26 cellular contexts compared by ENCODE assay signal in genomic region chr2:71597749-71598148, GRCh38.
"Had no signal": no experiment of that assay in that cellular context is flagged by ENCODE, and none has a peak within 500 bp of the region (broad histone marks: within the 10 kb centered on the region; RNA-seq: fewer than 3 reads in every experiment).

No MANE protein-coding gene starts in this region.

- H3K9me3 ChIP-seq: esophagus muscularis mucosa, left ventricle myocardium inferior, thyroid gland, upper lobe of left lung, vagina had no signal

- H3K27me3 ChIP-seq: brain microvascular endothelial cell, esophagus muscularis mucosa, hepatocyte, thyroid gland, upper lobe of left lung, vagina had no signal

- DNase-seq: activated CD4-positive, alpha-beta T cell treated with anti-CD3 and anti-CD28 coated beads for 36 hours; activated CD4-positive, alpha-beta T cell treated with anti-CD3 and anti-CD28 coated beads, Interleukin-2, amount 50 U/mL, for 48 hours; activated CD4-positive, CD25-positive, alpha-beta regulatory T cell; activated CD8-positive, alpha-beta memory T cell treated with anti-CD3 and anti-CD28 coated beads for 24 hours; activated gamma-delta T cell treated with Interleukin-2 at 50 U/mL for 16 hours; activated naive CD4-positive, alpha-beta T cell treated with anti-CD3 and anti-CD28 coated beads, Interleukin-2, amount 50 U/mL, for 16 hours; activated T-cell treated with anti-CD3 and anti-CD28 coated beads, Interleukin-2, amount 50 U/mL, for 1 hour; amniotic stem cell; brain microvascular endothelial cell; cortex of kidney; glutamatergic neuron; islet precursor cell; left ventricle myocardium inferior; mesendoderm; natural killer cell; stimulated activated CD4-positive, alpha-beta T cell treated with anti-CD3 and anti-CD28 coated beads, Interleukin-12 subunit alpha, Interleukin-12 subunit beta, amount 100 ng/mL, for 4 hours; stimulated activated CD4-positive, alpha-beta T cell treated with anti-CD3 and anti-CD28 coated beads, Interleukin-4, amount 100 ng/mL, for 1 hour; stimulated activated naive CD8-positive, alpha-beta T cell treated with anti-CD3 and anti-CD28 coated beads, Interleukin-15, Interleukin-2, amounts not matched to agents 100 U/mL and 50 U/mL, for 24 hours; thyroid gland; upper lobe of left lung had no signal

- H3K27ac ChIP-seq: brain microvascular endothelial cell, esophagus muscularis mucosa, hepatocyte, left ventricle myocardium inferior, skin epidermis, thyroid gland, vagina had no signal

- ATAC-seq: activated CD4-positive, alpha-beta T cell treated with anti-CD3 and anti-CD28 coated beads for 36 hours; natural killer cell; sciatic nerve; stimulated activated naive CD8-positive, alpha-beta T cell treated with anti-CD3 and anti-CD28 coated beads, Interleukin-15, Interleukin-2, amounts not matched to agents 100 U/mL and 50 U/mL, for 24 hours had no signal

- H3K4me3 ChIP-seq: esophagus muscularis mucosa, hepatocyte, left ventricle myocardium inferior, lung, skin epidermis, thyroid gland, upper lobe of left lung, vagina had no signal

- H3K36me3 ChIP-seq: thyroid gland, vagina had no signal

- H3K4me2 ChIP-seq: hepatocyte had no signal

- H3K4me1 ChIP-seq: left ventricle myocardium inferior, vagina had no signal
